ENCODE assay signal across 9 cellular contexts in genomic region chr5:107673106-107673367, GRCh38. TPM values are rescaled to one million over a fixed set of nuclear protein-coding genes. Genes with fewer than 3 reads are reported as not detected.
DNase-seq lines count a peak whose midpoint lies in the region; ATAC-seq and TF ChIP-seq lines count a peak whose summit lies in the region.
"Had no signal": no experiment of that assay in that cellular context is flagged by ENCODE, and none has a peak within 500 bp of the region (broad histone marks: within the 10 kb centered on the region; RNA-seq: fewer than 3 reads in every experiment).

No MANE protein-coding gene starts in this region.

- DNase-seq in GM12864 (ENCODE audit: low read depth), result no peak
- DNase-seq in OCI-M1 (lab: John Stamatoyannopoulos, UW), result peak; percentile 52
- no peak for DNase-seq in epithelial cell of proximal tubule (ENCODE audit: low read depth)
- no peak for DNase-seq in progenitor cell of endocrine pancreas (ENCODE audit: low spot score, unreplicated experiment)
- no peak for DNase-seq in SKM-1 (lab: John Stamatoyannopoulos, UW; ENCODE audit: unreplicated experiment)
- DNase-seq in pons (ENCODE audit: low spot score), result no peak
- DNase-seq in T-helper 9 cell, result no peak

- H3K4me1 Mint-ChIP-seq in progenitor cell of endocrine pancreas (ENCODE audit: low read depth), result peaks cover 15% of the 10 kb centered on the region

- H3K27me3 Mint-ChIP-seq in progenitor cell of endocrine pancreas, result peaks cover 27% of the 10 kb centered on the region

- TF ChIP-seq CTCF in GM12864 (IDR thresholded peaks at IDR 0.05; ENCODE audit: low read depth, low read length, missing control alignments) (no peak), epithelial cell of proximal tubule (conservative IDR thresholded peaks at IDR 0.05; ENCODE audit: low read depth, low read length) (no peak), progenitor cell of endocrine pancreas (IDR thresholded peaks at IDR 0.05; ENCODE audit: unreplicated experiment) (no peak)

- H3K36me3 Mint-ChIP-seq in progenitor cell of endocrine pancreas (ENCODE audit: insufficient read depth), result no peaks in the 10 kb centered on the region

- peak overlapping the region; percentile 66 for H3K4me3 ChIP-seq in GM12864 (ENCODE audit: low read depth, low read length)
- peak overlapping the region; percentile 83 for H3K4me3 ChIP-seq in epithelial cell of proximal tubule (ENCODE audit: low read depth, low read length)
- H3K4me3 ChIP-seq: K562 had no signal

- H3K9me3 Mint-ChIP-seq in progenitor cell of endocrine pancreas (ENCODE audit: low read depth), result no peaks in the 10 kb centered on the region

- H3K27ac Mint-ChIP-seq in progenitor cell of endocrine pancreas, result peak overlapping the region; percentile 93

- no peak for ATAC-seq in activated CD4-positive, CD25-positive, alpha-beta regulatory T cell treated with anti-CD3 and anti-CD28 coated beads, Interleukin-2, amount 50 U/mL, for 24 hours

- H3K4me3 Mint-ChIP-seq in progenitor cell of endocrine pancreas (ENCODE audit: low read depth), result peak overlapping the region; percentile 82

RNA-seq across cellular contexts. Expression of gene EFNA5, which starts 2.3 kb away (rescaled TPM):
- total RNA-seq in epithelial cell of proximal tubule (17.8 and 28.1 TPM in 2 replicates), progenitor cell of endocrine pancreas (12.0 and 16.7 TPM in 2 replicates)
- total RNA-seq: K562 had no signal
